ENCODE assay signal across 13 cellular contexts in genomic region chr3:128378631-128379347, GRCh38.
DNase-seq lines count a peak whose midpoint lies in the region; ATAC-seq and TF ChIP-seq lines count a peak whose summit lies in the region.
"Had no signal": no experiment of that assay in that cellular context is flagged by ENCODE, and none has a peak within 500 bp of the region (broad histone marks: within the 10 kb centered on the region; RNA-seq: fewer than 3 reads in every experiment).

No MANE protein-coding gene starts in this region.

- TF ChIP-seq POLR2A in upper lobe of left lung (IDR thresholded peaks at IDR 0.05), result no peak

- H3K9me3 ChIP-seq in SK-N-SH (no peaks in the 10 kb centered on the region), upper lobe of left lung (no peaks in the 10 kb centered on the region)
- H3K9me3 ChIP-seq: A549 had no signal

- no peaks in the 10 kb centered on the region for H3K36me3 Mint-ChIP-seq in activated naive CD4-positive, alpha-beta T cell treated with anti-CD3 and anti-CD28 coated beads for 36 hours (ENCODE audit: low read depth)
- no peaks in the 10 kb centered on the region for H3K36me3 Mint-ChIP-seq in activated naive CD4-positive, alpha-beta T cell treated with anti-CD3 and anti-CD28 coated beads, Interleukin-2, amount 10 ng/mL, durations not matched to agents 7 days and 5 days

- no peaks in the 10 kb centered on the region for H3K36me3 ChIP-seq in SK-N-SH (replicated peaks in 1 of 2; ENCODE audit: control insufficient read depth in 1 of 2, insufficient read depth in 2 of 2, low read length in 1 of 2)
- no peaks in the 10 kb centered on the region for H3K36me3 ChIP-seq in upper lobe of left lung

- DNase-seq in SK-N-SH (no peak), fibroblast of pulmonary artery (ENCODE audit: low read depth) (peak; percentile 26), myocyte (ENCODE audit: low read depth) (peak; percentile 96), upper lobe of left lung (peak in 1 of 2 donors; percentile 34)
- no peak for DNase-seq in activated naive CD4-positive, alpha-beta T cell treated with anti-CD3 and anti-CD28 coated beads for 36 hours
- DNase-seq in activated naive CD4-positive, alpha-beta T cell treated with anti-CD3 and anti-CD28 coated beads, Interleukin-2, amount 10 ng/mL, durations not matched to agents 7 days and 5 days, result no peak
- DNase-seq: left colon, NCI-H2081, retina had no signal

- H3K4me1 ChIP-seq in SK-N-SH (ENCODE audit: control insufficient read depth in 1 of 2, insufficient read depth in 2 of 2, low read depth in 1 of 2, low read length in 1 of 2) (peaks cover 9 to 46% of the 10 kb centered on the region in 2 experiments; a peak in 3 of 4 replicates), upper lobe of left lung (peaks cover 18 to 41% (median 25%) of the 10 kb centered on the region in 4 donors)

- no peak for TF ChIP-seq EP300 in SK-N-SH (IDR thresholded peaks at IDR 0.05; ENCODE audit: borderline replicate concordance in 1 of 2, low read depth in 1 of 2, low read length in 1 of 2)
- TF ChIP-seq EP300 in upper lobe of left lung (IDR thresholded peaks at IDR 0.05), result no peak

- ATAC-seq in SK-N-SH treated with all-trans-retinoic acid at 6 μM for 48 hours (peak; percentile 39), upper lobe of left lung (ENCODE audit: low FRiP score in 2 of 2) (peak in 1 of 2 donors; percentile 48), GM21360 (IDR thresholded peaks at IDR 0.05; ENCODE audit: unreplicated experiment) (no peak)
- ATAC-seq: A549, left colon had no signal

- H2AFZ ChIP-seq in SK-N-SH (ENCODE audit: low read depth), result no peak overlapping the region

- H3K4me3 Mint-ChIP-seq in activated naive CD4-positive, alpha-beta T cell treated with anti-CD3 and anti-CD28 coated beads for 36 hours, result no peak overlapping the region
- H3K4me3 Mint-ChIP-seq in activated naive CD4-positive, alpha-beta T cell treated with anti-CD3 and anti-CD28 coated beads, Interleukin-2, amount 10 ng/mL, durations not matched to agents 7 days and 5 days, result no peak overlapping the region
- H3K4me3 Mint-ChIP-seq: IgD-negative memory B cell had no signal

- H4K20me1 ChIP-seq in SK-N-SH (ENCODE audit: insufficient read depth), result no peaks in the 10 kb centered on the region

- POLR2A ChIA-PET in SK-N-SH (lab: Yijun Ruan, JAX), result no interaction called here

- 86% methylated on average over 9 of the region's 10 CpGs for WGBS in SK-N-SH (ENCODE audit: low lambda C conversion rate)
- 51 to 53% methylated on average over 8 to 10 of the region's 10 CpGs for WGBS in upper lobe of left lung, 2 donors

- H3K27me3 ChIP-seq in SK-N-SH (ENCODE audit: insufficient read depth) (no peaks in the 10 kb centered on the region), upper lobe of left lung (no peaks in the 10 kb centered on the region)

- no peak for TF ChIP-seq RAD21 in SK-N-SH (IDR thresholded peaks at IDR 0.05; ENCODE audit: low read length)

- H3K27ac ChIP-seq in SK-N-SH (ENCODE audit: low read depth in 2 of 2, low read length in 1 of 2) (peak overlapping the region in 1 of 2 experiments; percentile 50; a peak in 2 of 4 replicates), upper lobe of left lung (peak overlapping the region; percentile 6 to 33 (median 22))
- H3K27ac ChIP-seq: A549 had no signal

- intact Hi-C loops in activated naive CD4-positive, alpha-beta T cell treated with anti-CD3 and anti-CD28 coated beads for 36 hours (cut with micrococcal nuclease), result no loop called here

- CTCF ChIA-PET in SK-N-SH (lab: Yijun Ruan, JAX), result interaction anchor here (1.2 to 4.9 kb wide), 2 partner anchors 9 to 14 kb away, joined by 3 to 18 read pairs; no protein-coding TSS in a partner anchor
- CTCF ChIA-PET in activated naive CD4-positive, alpha-beta T cell treated with anti-CD3 and anti-CD28 coated beads for 36 hours (lab: Charles Lee), result no interaction called here
- CTCF ChIA-PET in activated naive CD4-positive, alpha-beta T cell treated with anti-CD3 and anti-CD28 coated beads, Interleukin-2, amount 10 ng/mL, durations not matched to agents 7 days and 5 days (lab: Charles Lee), result interaction anchor here (0.6 kb wide), 1 partner anchor 1430 kb away, joined by 3 read pairs; no protein-coding TSS in a partner anchor

- H3K4me1 Mint-ChIP-seq in activated naive CD4-positive, alpha-beta T cell treated with anti-CD3 and anti-CD28 coated beads for 36 hours (ENCODE audit: low read depth), result peaks cover 5% of the 10 kb centered on the region
- H3K4me1 Mint-ChIP-seq in activated naive CD4-positive, alpha-beta T cell treated with anti-CD3 and anti-CD28 coated beads, Interleukin-2, amount 10 ng/mL, durations not matched to agents 7 days and 5 days, result no peaks in the 10 kb centered on the region

- H3K27ac Mint-ChIP-seq in activated naive CD4-positive, alpha-beta T cell treated with anti-CD3 and anti-CD28 coated beads for 36 hours, result no peak overlapping the region
- no peak overlapping the region for H3K27ac Mint-ChIP-seq in activated naive CD4-positive, alpha-beta T cell treated with anti-CD3 and anti-CD28 coated beads, Interleukin-2, amount 10 ng/mL, durations not matched to agents 7 days and 5 days

- no peaks in the 10 kb centered on the region for H3K9me2 ChIP-seq in SK-N-SH

- H3K27me3 Mint-ChIP-seq in activated naive CD4-positive, alpha-beta T cell treated with anti-CD3 and anti-CD28 coated beads for 36 hours (ENCODE audit: low read depth), result no peaks in the 10 kb centered on the region
- no peaks in the 10 kb centered on the region for H3K27me3 Mint-ChIP-seq in activated naive CD4-positive, alpha-beta T cell treated with anti-CD3 and anti-CD28 coated beads, Interleukin-2, amount 10 ng/mL, durations not matched to agents 7 days and 5 days
- H3K27me3 Mint-ChIP-seq: IgD-negative memory B cell had no signal

- TF ChIP-seq CTCF in SK-N-SH (IDR thresholded peaks at IDR 0.05) (no peak), fibroblast of pulmonary artery (IDR thresholded peaks at IDR 0.05; ENCODE audit: low read length, missing control alignments) (no peak), upper lobe of left lung (IDR thresholded peaks at IDR 0.05) (no peak)

- H3K9ac ChIP-seq in SK-N-SH, result no peak overlapping the region

- H3K4me2 ChIP-seq in SK-N-SH, result no peak overlapping the region
- H3K4me2 ChIP-seq: A549 had no signal

- H3K9me3 Mint-ChIP-seq in activated naive CD4-positive, alpha-beta T cell treated with anti-CD3 and anti-CD28 coated beads for 36 hours, result no peaks in the 10 kb centered on the region
- no peaks in the 10 kb centered on the region for H3K9me3 Mint-ChIP-seq in activated naive CD4-positive, alpha-beta T cell treated with anti-CD3 and anti-CD28 coated beads, Interleukin-2, amount 10 ng/mL, durations not matched to agents 7 days and 5 days
- H3K9me3 Mint-ChIP-seq: IgD-negative memory B cell had no signal

- H3K4me3 ChIP-seq in SK-N-SH (ENCODE audit: low read depth in 2 of 2, low read length in 1 of 2), result no peak overlapping the region
- H3K4me3 ChIP-seq in fibroblast of pulmonary artery (replicated peaks; ENCODE audit: low read depth, low read length), result no peak overlapping the region
- no peak overlapping the region for H3K4me3 ChIP-seq in upper lobe of left lung
- H3K4me3 ChIP-seq: A549 had no signal

- H3F3A ChIP-seq in SK-N-SH (replicated peaks; ENCODE audit: insufficient read depth), result no peaks in the 10 kb centered on the region

- H3K79me2 ChIP-seq in SK-N-SH (ENCODE audit: insufficient read depth), result no peaks in the 10 kb centered on the region

TF ChIP-seq in SK-N-SH treated with all-trans-retinoic acid at 6 μM for 48 hours, 23 proteins besides CTCF, POLR2A, EP300 and RAD21 (continues in another document):
- no peak for TF ChIP-seq POU6F1 (CRISPR knock-in tag; IDR thresholded peaks at IDR 0.05; ENCODE audit: borderline replicate concordance, low read depth)

TF ChIP-seq in SK-N-SH, 30 proteins besides CTCF, POLR2A, EP300 and RAD21:
- TF ChIP-seq USF1 (IDR thresholded peaks at IDR 0.05; ENCODE audit: borderline replicate concordance, low read depth) (no peak), PBX3 (IDR thresholded peaks at IDR 0.05) (no peak), MAX (IDR thresholded peaks at IDR 0.05; ENCODE audit: low read depth) (no peak), POLR2AphosphoS5 (IDR thresholded peaks at IDR 0.05; ENCODE audit: low read depth, low read length) (no peak), NFIC (IDR thresholded peaks at IDR 0.05; ENCODE audit: borderline replicate concordance) (no peak), FOSL2 (IDR thresholded peaks at IDR 0.05; ENCODE audit: borderline replicate concordance, low read depth) (no peak)

Comparison
In these comparisons a context has a peak if more than half of its experiments do, and no peak if none do; other contexts are left out.
1. DNase-seq: peak in fibroblast of pulmonary artery (single experiment) and myocyte (single experiment); none in SK-N-SH (single experiment), activated naive CD4-positive, alpha-beta T cell treated with anti-CD3 and anti-CD28 coated beads for 36 hours (single experiment) and activated naive CD4-positive, alpha-beta T cell treated with anti-CD3 and anti-CD28 coated beads, Interleukin-2, amount 10 ng/mL, durations not matched to agents 7 days and 5 days (single experiment).